17 cellular contexts compared by ENCODE assay signal in the genomic region with DNA sequence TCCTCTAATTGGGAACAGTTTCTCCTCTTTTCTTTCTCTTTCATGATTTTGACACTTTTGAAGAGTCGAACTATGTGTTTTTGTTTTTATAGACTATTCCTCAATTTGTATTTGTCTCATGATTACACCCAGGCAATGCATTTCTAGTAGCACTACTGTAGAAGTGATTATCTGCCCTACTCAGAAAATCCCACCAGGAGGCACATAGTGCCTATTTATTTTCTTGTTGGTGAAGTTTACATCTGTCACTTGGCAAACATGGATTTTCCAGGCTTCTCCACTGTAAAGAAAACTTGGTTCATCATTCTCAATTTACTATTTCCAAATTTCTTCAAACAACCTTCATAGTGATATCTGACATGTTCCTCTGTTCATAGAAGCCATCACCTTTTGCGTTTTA.
"Had no signal": no experiment of that assay in that cellular context is flagged by ENCODE, and none has a peak within 500 bp of the region (broad histone marks: within the 10 kb centered on the region; RNA-seq: fewer than 3 reads in every experiment).

No MANE protein-coding gene starts in this region.

- H3K27me3 ChIP-seq: hepatocyte, left lung, sigmoid colon, spleen, upper lobe of left lung had no signal

- H3K4me3 ChIP-seq: hepatocyte, left lung, sigmoid colon, spleen, upper lobe of left lung had no signal

- H3K36me3 ChIP-seq: left lung, sigmoid colon, spleen, upper lobe of left lung had no signal

- H3K9me3 Mint-ChIP-seq: activated CD4-positive, alpha-beta memory T cell treated with anti-CD3 and anti-CD28 coated beads for 36 hours; activated T-cell treated with anti-CD3 and anti-CD28 coated beads, Interleukin-2, amount 50 U/mL, for 24 hours; stimulated activated naive CD8-positive, alpha-beta T cell treated with anti-CD3 and anti-CD28 coated beads, Interleukin-15, Interleukin-2, amounts not matched to agents 100 ng/mL and 50 ng/mL, for 24 hours had no signal

- H3K27ac Mint-ChIP-seq: activated CD4-positive, alpha-beta memory T cell treated with anti-CD3 and anti-CD28 coated beads for 36 hours; activated CD4-positive, alpha-beta T cell treated with anti-CD3 and anti-CD28 coated beads for 36 hours; activated naive CD4-positive, alpha-beta T cell treated with anti-CD3 and anti-CD28 coated beads, Interleukin-2, amount 50 U/mL, for 72 hours; activated T-cell treated with anti-CD3 and anti-CD28 coated beads, Interleukin-2, amount 50 U/mL, for 24 hours; nephron; stimulated activated naive CD8-positive, alpha-beta T cell treated with anti-CD3 and anti-CD28 coated beads, Interleukin-15, Interleukin-2, amounts not matched to agents 100 ng/mL and 50 ng/mL, for 24 hours had no signal

- H3K36me3 Mint-ChIP-seq: activated CD4-positive, alpha-beta memory T cell treated with anti-CD3 and anti-CD28 coated beads for 36 hours; activated naive CD4-positive, alpha-beta T cell treated with anti-CD3 and anti-CD28 coated beads, Interleukin-2, amount 50 U/mL, for 72 hours had no signal

- FAIRE-seq: colon, keratinocyte had no signal

- H3K4me1 Mint-ChIP-seq: activated CD4-positive, alpha-beta T cell treated with anti-CD3 and anti-CD28 coated beads for 36 hours had no signal

- H2AFZ ChIP-seq: hepatocyte had no signal

- ATAC-seq: activated CD4-positive, alpha-beta T cell treated with anti-CD3 and anti-CD28 coated beads for 36 hours; activated naive CD4-positive, alpha-beta T cell treated with anti-CD3 and anti-CD28 coated beads, Interleukin-2, amount 50 U/mL, for 72 hours; esophagus mucosa; left lung had no signal

- H3K9me3 ChIP-seq: left lung, sigmoid colon, upper lobe of left lung had no signal

- H3K79me2 ChIP-seq: hepatocyte had no signal

- H3K4me3 Mint-ChIP-seq: activated CD4-positive, alpha-beta memory T cell treated with anti-CD3 and anti-CD28 coated beads for 36 hours; activated CD4-positive, alpha-beta T cell treated with anti-CD3 and anti-CD28 coated beads for 36 hours; activated T-cell treated with anti-CD3 and anti-CD28 coated beads, Interleukin-2, amount 50 U/mL, for 24 hours; nephron; stimulated activated naive CD8-positive, alpha-beta T cell treated with anti-CD3 and anti-CD28 coated beads, Interleukin-15, Interleukin-2, amounts not matched to agents 100 ng/mL and 50 ng/mL, for 24 hours had no signal

- H3K4me1 ChIP-seq: left lung, sigmoid colon, spleen, upper lobe of left lung had no signal

- DNase-seq: activated CD4-positive, alpha-beta memory T cell treated with anti-CD3 and anti-CD28 coated beads for 36 hours; activated CD4-positive, alpha-beta T cell treated with anti-CD3 and anti-CD28 coated beads for 36 hours; activated effector memory CD4-positive, alpha-beta T cell treated with anti-CD3 and anti-CD28 coated beads, Interleukin-2, amount 50 U/mL, for 16 hours; activated T-cell treated with anti-CD3 and anti-CD28 coated beads, Interleukin-2, amount 50 U/mL, for 24 hours; left lung; mesendoderm; sigmoid colon; spleen; T-helper 9 cell; upper lobe of left lung had no signal

- H3K4me2 ChIP-seq: hepatocyte had no signal

- H3K27me3 Mint-ChIP-seq: activated CD4-positive, alpha-beta T cell treated with anti-CD3 and anti-CD28 coated beads for 36 hours; activated T-cell treated with anti-CD3 and anti-CD28 coated beads, Interleukin-2, amount 50 U/mL, for 24 hours; stimulated activated naive CD8-positive, alpha-beta T cell treated with anti-CD3 and anti-CD28 coated beads, Interleukin-15, Interleukin-2, amounts not matched to agents 100 ng/mL and 50 ng/mL, for 24 hours had no signal

- H3K27ac ChIP-seq: hepatocyte, left lung, sigmoid colon, spleen, upper lobe of left lung had no signal
